Comparison of ENCODE assay signal across 1 cellular context in genomic region chr11:12171921-12172320, GRCh38.
TF ChIP-seq lines count a peak whose summit lies in the region.

No MANE protein-coding gene starts in this region.

TF ChIP-seq in GM23338, 12 proteins besides CTCF, POLR2A, EP300 and RAD21 (continued from another document):
- no peak for TF ChIP-seq REST (IDR thresholded peaks at IDR 0.05; ENCODE audit: unreplicated experiment)
- no peak for TF ChIP-seq ETS1 (IDR thresholded peaks at IDR 0.05)
- TF ChIP-seq ZNF462 (CRISPR knock-in tag; IDR thresholded peaks at IDR 0.05), result no peak
- no peak for TF ChIP-seq EZH2 (IDR thresholded peaks at IDR 0.05; ENCODE audit: low read depth, unreplicated experiment)
